Comparison of ENCODE assay signal across 2 cellular contexts in the genomic region with DNA sequence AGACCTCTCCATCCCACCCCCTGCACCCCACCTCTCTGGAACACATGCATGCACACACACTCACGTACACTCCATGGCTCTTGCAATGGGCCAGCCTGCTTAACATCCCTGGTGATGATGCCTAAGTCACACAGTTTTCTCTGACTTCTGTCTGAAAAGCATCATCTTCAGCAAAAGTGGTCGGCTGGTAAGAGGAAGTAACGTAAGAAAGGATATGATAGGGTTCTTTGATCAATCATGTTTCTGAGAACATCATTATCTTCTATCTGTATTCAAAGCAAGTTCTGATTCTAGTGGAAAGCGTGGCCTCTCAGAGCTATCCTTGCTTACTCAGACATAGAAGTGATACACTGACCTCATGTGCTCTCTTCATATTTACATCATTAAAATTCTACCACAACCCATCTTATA.
TF ChIP-seq lines count a peak whose summit lies in the region.

No MANE protein-coding gene starts in this region.

TF ChIP-seq in A549, 52 proteins besides CTCF, POLR2A, EP300 and RAD21 (continued from another document):
- no peak for TF ChIP-seq FOSL2 (IDR thresholded peaks at IDR 0.05)
- TF ChIP-seq FOSL2 (CRISPR knock-in tag; IDR thresholded peaks at IDR 0.05): no peak
TF ChIP-seq in A549: peak in this region for 0.

TF ChIP-seq in SK-N-SH, 30 proteins besides CTCF, POLR2A, EP300 and RAD21:
- TF ChIP-seq TEAD4 (IDR thresholded peaks at IDR 0.05; ENCODE audit: borderline replicate concordance, insufficient read depth): no peak
- TF ChIP-seq, protein P1, sequence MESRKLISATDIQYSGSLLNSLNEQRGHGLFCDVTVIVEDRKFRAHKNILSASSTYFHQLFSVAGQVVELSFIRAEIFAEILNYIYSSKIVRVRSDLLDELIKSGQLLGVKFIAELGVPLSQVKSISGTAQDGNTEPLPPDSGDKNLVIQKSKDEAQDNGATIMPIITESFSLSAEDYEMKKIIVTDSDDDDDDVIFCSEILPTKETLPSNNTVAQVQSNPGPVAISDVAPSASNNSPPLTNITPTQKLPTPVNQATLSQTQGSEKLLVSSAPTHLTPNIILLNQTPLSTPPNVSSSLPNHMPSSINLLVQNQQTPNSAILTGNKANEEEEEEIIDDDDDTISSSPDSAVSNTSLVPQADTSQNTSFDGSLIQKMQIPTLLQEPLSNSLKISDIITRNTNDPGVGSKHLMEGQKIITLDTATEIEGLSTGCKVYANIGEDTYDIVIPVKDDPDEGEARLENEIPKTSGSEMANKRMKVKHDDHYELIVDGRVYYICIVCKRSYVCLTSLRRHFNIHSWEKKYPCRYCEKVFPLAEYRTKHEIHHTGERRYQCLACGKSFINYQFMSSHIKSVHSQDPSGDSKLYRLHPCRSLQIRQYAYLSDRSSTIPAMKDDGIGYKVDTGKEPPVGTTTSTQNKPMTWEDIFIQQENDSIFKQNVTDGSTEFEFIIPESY (IDR thresholded peaks at IDR 0.05; ENCODE audit: borderline replicate concordance, low read depth): no peak
- TF ChIP-seq, protein P2, sequence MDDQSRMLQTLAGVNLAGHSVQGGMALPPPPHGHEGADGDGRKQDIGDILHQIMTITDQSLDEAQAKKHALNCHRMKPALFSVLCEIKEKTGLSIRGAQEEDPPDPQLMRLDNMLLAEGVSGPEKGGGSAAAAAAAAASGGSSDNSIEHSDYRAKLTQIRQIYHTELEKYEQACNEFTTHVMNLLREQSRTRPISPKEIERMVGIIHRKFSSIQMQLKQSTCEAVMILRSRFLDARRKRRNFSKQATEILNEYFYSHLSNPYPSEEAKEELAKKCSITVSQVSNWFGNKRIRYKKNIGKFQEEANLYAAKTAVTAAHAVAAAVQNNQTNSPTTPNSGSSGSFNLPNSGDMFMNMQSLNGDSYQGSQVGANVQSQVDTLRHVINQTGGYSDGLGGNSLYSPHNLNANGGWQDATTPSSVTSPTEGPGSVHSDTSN (IDR thresholded peaks at IDR 0.05): no peak
- TF ChIP-seq, protein P3, sequence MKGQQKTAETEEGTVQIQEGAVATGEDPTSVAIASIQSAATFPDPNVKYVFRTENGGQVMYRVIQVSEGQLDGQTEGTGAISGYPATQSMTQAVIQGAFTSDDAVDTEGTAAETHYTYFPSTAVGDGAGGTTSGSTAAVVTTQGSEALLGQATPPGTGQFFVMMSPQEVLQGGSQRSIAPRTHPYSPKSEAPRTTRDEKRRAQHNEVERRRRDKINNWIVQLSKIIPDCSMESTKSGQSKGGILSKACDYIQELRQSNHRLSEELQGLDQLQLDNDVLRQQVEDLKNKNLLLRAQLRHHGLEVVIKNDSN (IDR thresholded peaks at IDR 0.05; ENCODE audit: borderline replicate concordance, low read depth): no peak
- TF ChIP-seq ELF1 (IDR thresholded peaks at IDR 0.05): no peak
- TF ChIP-seq, protein P4, sequence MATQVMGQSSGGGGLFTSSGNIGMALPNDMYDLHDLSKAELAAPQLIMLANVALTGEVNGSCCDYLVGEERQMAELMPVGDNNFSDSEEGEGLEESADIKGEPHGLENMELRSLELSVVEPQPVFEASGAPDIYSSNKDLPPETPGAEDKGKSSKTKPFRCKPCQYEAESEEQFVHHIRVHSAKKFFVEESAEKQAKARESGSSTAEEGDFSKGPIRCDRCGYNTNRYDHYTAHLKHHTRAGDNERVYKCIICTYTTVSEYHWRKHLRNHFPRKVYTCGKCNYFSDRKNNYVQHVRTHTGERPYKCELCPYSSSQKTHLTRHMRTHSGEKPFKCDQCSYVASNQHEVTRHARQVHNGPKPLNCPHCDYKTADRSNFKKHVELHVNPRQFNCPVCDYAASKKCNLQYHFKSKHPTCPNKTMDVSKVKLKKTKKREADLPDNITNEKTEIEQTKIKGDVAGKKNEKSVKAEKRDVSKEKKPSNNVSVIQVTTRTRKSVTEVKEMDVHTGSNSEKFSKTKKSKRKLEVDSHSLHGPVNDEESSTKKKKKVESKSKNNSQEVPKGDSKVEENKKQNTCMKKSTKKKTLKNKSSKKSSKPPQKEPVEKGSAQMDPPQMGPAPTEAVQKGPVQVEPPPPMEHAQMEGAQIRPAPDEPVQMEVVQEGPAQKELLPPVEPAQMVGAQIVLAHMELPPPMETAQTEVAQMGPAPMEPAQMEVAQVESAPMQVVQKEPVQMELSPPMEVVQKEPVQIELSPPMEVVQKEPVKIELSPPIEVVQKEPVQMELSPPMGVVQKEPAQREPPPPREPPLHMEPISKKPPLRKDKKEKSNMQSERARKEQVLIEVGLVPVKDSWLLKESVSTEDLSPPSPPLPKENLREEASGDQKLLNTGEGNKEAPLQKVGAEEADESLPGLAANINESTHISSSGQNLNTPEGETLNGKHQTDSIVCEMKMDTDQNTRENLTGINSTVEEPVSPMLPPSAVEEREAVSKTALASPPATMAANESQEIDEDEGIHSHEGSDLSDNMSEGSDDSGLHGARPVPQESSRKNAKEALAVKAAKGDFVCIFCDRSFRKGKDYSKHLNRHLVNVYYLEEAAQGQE (IDR thresholded peaks at IDR 0.05; ENCODE audit: low read depth, low read length): no peak
- TF ChIP-seq RCOR1 (IDR thresholded peaks at IDR 0.05; ENCODE audit: low read length): no peak
- TF ChIP-seq MXI1 (IDR thresholded peaks at IDR 0.05; ENCODE audit: low read depth, low read length): no peak
- no peak for TF ChIP-seq GATA2 (CRISPR knock-in tag; IDR thresholded peaks at IDR 0.05)
- no peak for TF ChIP-seq NFIC (IDR thresholded peaks at IDR 0.05; ENCODE audit: borderline replicate concordance)
- TF ChIP-seq RXRA (IDR thresholded peaks at IDR 0.05; ENCODE audit: borderline replicate concordance, low read depth): no peak
- no peak for TF ChIP-seq MEF2A (IDR thresholded peaks at IDR 0.05; ENCODE audit: borderline replicate concordance, low read depth)
- TF ChIP-seq, protein P5, sequence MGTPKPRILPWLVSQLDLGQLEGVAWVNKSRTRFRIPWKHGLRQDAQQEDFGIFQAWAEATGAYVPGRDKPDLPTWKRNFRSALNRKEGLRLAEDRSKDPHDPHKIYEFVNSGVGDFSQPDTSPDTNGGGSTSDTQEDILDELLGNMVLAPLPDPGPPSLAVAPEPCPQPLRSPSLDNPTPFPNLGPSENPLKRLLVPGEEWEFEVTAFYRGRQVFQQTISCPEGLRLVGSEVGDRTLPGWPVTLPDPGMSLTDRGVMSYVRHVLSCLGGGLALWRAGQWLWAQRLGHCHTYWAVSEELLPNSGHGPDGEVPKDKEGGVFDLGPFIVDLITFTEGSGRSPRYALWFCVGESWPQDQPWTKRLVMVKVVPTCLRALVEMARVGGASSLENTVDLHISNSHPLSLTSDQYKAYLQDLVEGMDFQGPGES (IDR thresholded peaks at IDR 0.05; ENCODE audit: low read depth, low read length): no peak
- no peak for TF ChIP-seq GABPA (IDR thresholded peaks at IDR 0.05; ENCODE audit: low read depth)
- TF ChIP-seq NRF1 (IDR thresholded peaks at IDR 0.05; ENCODE audit: low read depth, low read length): no peak
- TF ChIP-seq SMC3 (IDR thresholded peaks at IDR 0.05; ENCODE audit: low read depth, low read length): no peak
